ENCODE assay signal across 17 cellular contexts in the genomic region with DNA sequence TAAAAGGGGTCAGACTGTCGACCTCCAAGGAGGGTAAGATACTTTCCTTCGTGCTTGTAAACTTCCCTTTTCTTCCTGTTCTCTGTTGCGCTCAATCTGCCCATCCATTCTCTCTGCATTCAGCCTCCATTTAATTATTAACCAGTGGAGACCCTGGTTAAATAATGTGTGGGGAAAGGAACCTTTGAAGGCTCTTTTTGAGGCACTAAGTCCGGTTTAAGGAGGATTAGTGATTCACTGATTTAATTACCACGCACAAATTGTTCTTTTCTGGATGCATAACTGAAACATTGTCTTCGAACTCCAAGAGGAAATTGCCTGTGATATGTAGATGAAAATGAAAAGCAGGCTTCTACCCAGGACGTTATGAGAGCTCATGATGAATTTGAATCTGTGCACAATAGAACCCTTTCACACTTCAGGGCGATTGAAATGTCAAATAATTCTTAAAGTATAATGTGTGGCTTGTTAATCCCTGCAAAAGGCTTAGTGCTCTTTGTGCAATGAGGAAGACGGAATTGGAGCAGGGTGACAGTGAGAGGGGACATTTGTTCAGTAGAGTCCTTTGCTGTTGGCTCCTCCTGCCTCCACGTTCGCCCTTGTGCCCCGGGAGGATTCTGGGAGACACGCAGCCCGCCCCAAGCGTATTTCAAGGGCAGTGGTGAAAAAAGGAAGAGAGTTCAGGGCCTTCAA. TPM values are rescaled to one million over a fixed set of nuclear protein-coding genes. Genes with fewer than 3 reads are reported as not detected.
DNase-seq lines count a peak whose midpoint lies in the region; ATAC-seq and TF ChIP-seq lines count a peak whose summit lies in the region.
"Had no signal": no experiment of that assay in that cellular context is flagged by ENCODE, and none has a peak within 500 bp of the region (broad histone marks: within the 10 kb centered on the region; RNA-seq: fewer than 3 reads in every experiment).

No MANE protein-coding gene starts in this region.

- no peaks in the 10 kb centered on the region for H4K20me1 ChIP-seq in osteoblast (ENCODE audit: insufficient read depth, low read length)

- H3K4me3 ChIP-seq in osteoblast (ENCODE audit: insufficient read depth, low read length) (no peak overlapping the region), coronary artery (no peak overlapping the region)
- H3K4me3 ChIP-seq: K562, PC-9 had no signal

- H3K27me3 ChIP-seq in osteoblast (ENCODE audit: insufficient read depth, low read length) = no peaks in the 10 kb centered on the region

- no peak for ATAC-seq in GM21825 (IDR thresholded peaks at IDR 0.05; ENCODE audit: unreplicated experiment)
- ATAC-seq: K562 had no signal

- H3K27ac ChIP-seq in osteoblast (ENCODE audit: low read depth, low read length) (no peak overlapping the region), coronary artery (no peak overlapping the region)
- H3K27ac ChIP-seq: 22Rv1, PC-9 had no signal

- H3K4me1 ChIP-seq in osteoblast (ENCODE audit: insufficient read depth, low read length) = no peaks in the 10 kb centered on the region

- H3K9me3 ChIP-seq in osteoblast (ENCODE audit: low read depth, low read length) = peaks cover 6% of the 10 kb centered on the region
- H3K9me3 ChIP-seq: SK-N-SH had no signal

- no peak overlapping the region for H3K4me2 ChIP-seq in osteoblast (ENCODE audit: insufficient read depth, low read length)
- H3K4me2 ChIP-seq: PC-9, SK-N-SH had no signal

- DNase-seq in DMS53 (lab: John Stamatoyannopoulos, UW) (peak; percentile 40), DMS53 treated with DMSO at 0.1 percent for 48 hours (lab: John Stamatoyannopoulos, UW; ENCODE audit: unreplicated experiment) (no peak), epidermal melanocyte (ENCODE audit: insufficient read length, low spot score) (peak; percentile 91), osteoblast (ENCODE audit: insufficient read length, low spot score, missing footprints) (peak; percentile 60), coronary artery (ENCODE audit: low spot score) (no peak), ureter (ENCODE audit: low spot score) (no peak), HK-2 (ENCODE audit: unreplicated experiment) (no peak)
- DNase-seq: C1 segment of cervical spinal cord, COR-L47, DMS79, GOT3, NCI-H446, PC-9, SK-N-SH had no signal

- no peaks in the 10 kb centered on the region for H3K79me2 ChIP-seq in osteoblast (ENCODE audit: insufficient read depth, low read length)

- no peaks in the 10 kb centered on the region for H3K36me3 ChIP-seq in osteoblast (ENCODE audit: insufficient read depth, low read length)

- TF ChIP-seq CTCF in osteoblast (IDR thresholded peaks at IDR 0.05; ENCODE audit: extremely low read depth, low read depth, low read length) = no peak
- TF ChIP-seq CTCF in coronary artery (IDR thresholded peaks at IDR 0.05) = no peak

- no peak overlapping the region for H2AFZ ChIP-seq in osteoblast (ENCODE audit: low read length)
- H2AFZ ChIP-seq: PC-9 had no signal

RNA-seq across cellular contexts. Expression of a gene that starts 51.1 kb away (rescaled TPM):
- total RNA-seq in osteoblast (11.6 and 14.7 TPM in 2 replicates), ureter (30.0 TPM)

Comparison
In these comparisons a context has a peak if more than half of its experiments do, and no peak if none do; other contexts are left out.
1. DNase-seq: peak in DMS53 (single experiment), epidermal melanocyte (single experiment) and osteoblast (single experiment); none in DMS53 treated with DMSO at 0.1 percent for 48 hours (single experiment), coronary artery (single experiment), ureter (single experiment) and HK-2 (single experiment).